Comparison of ENCODE assay signal across 25 cellular contexts in the genomic region with DNA sequence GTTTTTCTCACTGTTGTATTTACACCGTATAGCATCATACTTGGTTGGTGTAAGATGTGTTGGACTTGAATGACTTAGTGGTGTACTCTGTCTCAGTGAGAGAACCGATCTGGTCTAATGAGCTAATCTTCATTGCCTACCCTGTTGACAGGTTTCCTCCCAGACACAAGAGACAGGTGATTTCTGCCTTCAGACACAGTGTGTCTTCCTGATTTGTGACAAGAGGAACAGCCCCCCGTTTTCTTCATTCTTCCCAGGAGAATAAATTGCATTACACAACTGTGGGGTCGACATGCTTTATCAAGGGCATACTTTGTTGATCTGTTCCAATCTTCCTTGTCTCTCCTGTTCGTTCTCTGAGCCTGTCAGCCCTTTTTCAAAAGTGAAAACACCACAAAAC.
"Had no signal": no experiment of that assay in that cellular context is flagged by ENCODE, and none has a peak within 500 bp of the region (broad histone marks: within the 10 kb centered on the region; RNA-seq: fewer than 3 reads in every experiment).

No MANE protein-coding gene starts in this region.

- H3K4me2 ChIP-seq: smooth muscle cell had no signal

- H2AFZ ChIP-seq: parathyroid adenoma had no signal

- H3K9me3 ChIP-seq: gastrocnemius medialis, prostate gland, right atrium auricular region, stomach, testis, tibial artery had no signal

- H3K79me2 ChIP-seq: parathyroid adenoma had no signal

- ATAC-seq: esophagus mucosa; gastrocnemius medialis; left lobe of liver; naive thymus-derived CD4-positive, alpha-beta T cell; sciatic nerve; stimulated activated effector memory CD8-positive, alpha-beta T cell treated with anti-CD3 and anti-CD28 coated beads, Interleukin-12 subunit alpha, Interleukin-12 subunit beta, amount 100 ng/mL, for 72 hours had no signal

- H3K36me3 ChIP-seq: gastrocnemius medialis, prostate gland, right atrium auricular region, stomach, tibial artery had no signal

- H3K4me3 ChIP-seq: dorsolateral prefrontal cortex, gastrocnemius medialis, prostate gland, right atrium auricular region, smooth muscle cell, stomach, testis, tibial artery had no signal

- H3K27ac ChIP-seq: dorsolateral prefrontal cortex, epithelial cell of prostate, gastrocnemius medialis, parathyroid adenoma, prostate gland, right atrium auricular region, stomach, testis, tibial artery had no signal

- H3K27me3 ChIP-seq: gastrocnemius medialis, right atrium auricular region, stomach, testis, tibial artery had no signal

- H3K9ac ChIP-seq: parathyroid adenoma had no signal

- DNase-seq: dorsolateral prefrontal cortex; effector CD4-positive, alpha-beta T cell; endodermal cell; foreskin fibroblast; gastrocnemius medialis; head of caudate nucleus; mesenchymal stem cell; midbrain; naive thymus-derived CD4-positive, alpha-beta T cell; stimulated activated CD4-positive, alpha-beta T cell treated with anti-CD3 and anti-CD28 coated beads, Interleukin-12 subunit alpha, Interleukin-12 subunit beta, amount 100 ng/mL, for 4 hours; stimulated activated CD4-positive, alpha-beta T cell treated with anti-CD3 and anti-CD28 coated beads, Interleukin-2, amount 100 ng/mL, for 24 hours; stimulated activated CD4-positive, alpha-beta T cell treated with anti-CD3 and anti-CD28 coated beads, Interleukin-4, amount 100 ng/mL, for 24 hours; stimulated activated naive CD4-positive, alpha-beta T cell treated with Interleukin-2 at 50 U/mL for 16 hours; stomach; testis; tibial artery had no signal

- H3K4me1 ChIP-seq: gastrocnemius medialis, parathyroid adenoma, prostate gland, right atrium auricular region, stomach, testis, tibial artery had no signal
